16 cellular contexts compared by ENCODE assay signal in genomic region chr22:23244690-23245044, GRCh38.
DNase-seq lines count a peak whose midpoint lies in the region; ATAC-seq and FAIRE-seq lines count a peak whose summit lies in the region.
"Had no signal": no experiment of that assay in that cellular context is flagged by ENCODE, and none has a peak within 500 bp of the region (broad histone marks: within the 10 kb centered on the region; RNA-seq: fewer than 3 reads in every experiment).

No MANE protein-coding gene starts in this region.

- H3K27me3 ChIP-seq in BLaER1 treated with 17β-estradiol and CSF1 and Interleukin-3, amounts not matched to agents 10 nM and 100 nM: no peaks in the 10 kb centered on the region
- H3K27me3 ChIP-seq in HUES48 (ENCODE audit: control insufficient read depth, insufficient read depth, low read length): no peaks in the 10 kb centered on the region
- H3K27me3 ChIP-seq: vagina had no signal

- H3K9me3 ChIP-seq in BLaER1 treated with 17β-estradiol and CSF1 and Interleukin-3, amounts not matched to agents 10 nM and 100 nM (replicated peaks in 1 of 11): 0 out of 22 replicates have a peak, but pooled peaks cover 0 to under 1% (median 0%) of the 10 kb centered on the region in 11 experiments
- H3K9me3 ChIP-seq in HUES48 (ENCODE audit: control insufficient read depth, insufficient read depth, low read length): no peaks in the 10 kb centered on the region
- H3K9me3 ChIP-seq: vagina had no signal

- H3K4me1 Mint-ChIP-seq in activated naive CD8-positive, alpha-beta T cell treated with anti-CD3 and anti-CD28 coated beads, Interleukin-2, amount 10 ng/mL, durations not matched to agents 7 days and 5 days: peaks cover 43% of the 10 kb centered on the region
- H3K4me1 Mint-ChIP-seq in naive thymus-derived CD8-positive, alpha-beta T cell: peaks cover 46 to 94% (median 84%) of the 10 kb centered on the region in 4 donors

- H3K27ac Mint-ChIP-seq in activated naive CD8-positive, alpha-beta T cell treated with anti-CD3 and anti-CD28 coated beads, Interleukin-2, amount 10 ng/mL, durations not matched to agents 7 days and 5 days: peak overlapping the region; percentile 23
- H3K27ac Mint-ChIP-seq in naive thymus-derived CD8-positive, alpha-beta T cell: peak overlapping the region; percentile 30 to 99 (median 96)

- H3K36me3 Mint-ChIP-seq in activated naive CD8-positive, alpha-beta T cell treated with anti-CD3 and anti-CD28 coated beads, Interleukin-2, amount 10 ng/mL, durations not matched to agents 7 days and 5 days: peaks cover 6% of the 10 kb centered on the region
- H3K36me3 Mint-ChIP-seq in naive thymus-derived CD8-positive, alpha-beta T cell: peaks cover 0 to 2% (median 0%) of the 10 kb centered on the region in 3 donors

- no peak overlapping the region for H3K9ac ChIP-seq in BLaER1 treated with 17β-estradiol and CSF1 and Interleukin-3, amounts not matched to agents 10 nM and 100 nM
- no peak overlapping the region for H3K9ac ChIP-seq in HUES48 (ENCODE audit: low read depth, low read length)

- POLR2A ChIA-PET in activated naive CD8-positive, alpha-beta T cell treated with anti-CD3 and anti-CD28 coated beads, Interleukin-2, amount 10 ng/mL, durations not matched to agents 7 days and 5 days (lab: Charles Lee): no interaction called here
- POLR2A ChIA-PET in naive thymus-derived CD8-positive, alpha-beta T cell (lab: Charles Lee): interaction anchor here (0.5 kb wide), 1 partner anchor 99 kb away, joined by 3 read pairs; the partner anchor contains the start of gene RAB36

- no peak for ATAC-seq in activated naive CD8-positive, alpha-beta T cell treated with anti-CD3 and anti-CD28 coated beads, Interleukin-2, amount 10 ng/mL, durations not matched to agents 7 days and 5 days (ENCODE audit: low read depth)
- ATAC-seq in naive thymus-derived CD8-positive, alpha-beta T cell: no peak
- no peak for ATAC-seq in GM21447 (IDR thresholded peaks at IDR 0.05; ENCODE audit: unreplicated experiment)

- H3K9me3 Mint-ChIP-seq in activated naive CD8-positive, alpha-beta T cell treated with anti-CD3 and anti-CD28 coated beads, Interleukin-2, amount 10 ng/mL, durations not matched to agents 7 days and 5 days: no peaks in the 10 kb centered on the region
- H3K9me3 Mint-ChIP-seq in naive thymus-derived CD8-positive, alpha-beta T cell: no peaks in the 10 kb centered on the region
- H3K9me3 Mint-ChIP-seq: T-helper 2 cell treated with Interferon-gamma antibody and Interleukin-4, amounts not matched to agents 5 μg/mL and 100 μg/mL, for 36 hours had no signal

- no peak overlapping the region for H3K4me3 Mint-ChIP-seq in activated naive CD8-positive, alpha-beta T cell treated with anti-CD3 and anti-CD28 coated beads, Interleukin-2, amount 10 ng/mL, durations not matched to agents 7 days and 5 days
- peak overlapping the region in 6 of 10 donors; percentile 14 to 92 (median 71) for H3K4me3 Mint-ChIP-seq in naive thymus-derived CD8-positive, alpha-beta T cell
- H3K4me3 Mint-ChIP-seq: T-helper 2 cell treated with Interferon-gamma antibody and Interleukin-4, amounts not matched to agents 5 μg/mL and 100 μg/mL, for 36 hours had no signal

- H3K27me3 Mint-ChIP-seq in activated naive CD8-positive, alpha-beta T cell treated with anti-CD3 and anti-CD28 coated beads, Interleukin-2, amount 10 ng/mL, durations not matched to agents 7 days and 5 days: no peaks in the 10 kb centered on the region
- H3K27me3 Mint-ChIP-seq in naive thymus-derived CD8-positive, alpha-beta T cell: no peaks in the 10 kb centered on the region

- H3K4me3 ChIP-seq in BLaER1 treated with 17β-estradiol and CSF1 and Interleukin-3, amounts not matched to agents 10 nM and 100 nM: no peak overlapping the region
- H3K4me3 ChIP-seq in HUES48 (ENCODE audit: low read depth, low read length): no peak overlapping the region
- H3K4me3 ChIP-seq: vagina had no signal

- peaks cover 0 to 38% (median 8%) of the 10 kb centered on the region in 11 experiments; a peak in 14 of 22 replicates for H3K36me3 ChIP-seq in BLaER1 treated with 17β-estradiol and CSF1 and Interleukin-3, amounts not matched to agents 10 nM and 100 nM
- no peaks in the 10 kb centered on the region for H3K36me3 ChIP-seq in HUES48 (ENCODE audit: control insufficient read depth, insufficient read depth, low read length)
- H3K36me3 ChIP-seq: vagina had no signal

- peaks cover 74 to 100% (median 96%) of the 10 kb centered on the region in 11 experiments for H4K20me1 ChIP-seq in BLaER1 treated with 17β-estradiol and CSF1 and Interleukin-3, amounts not matched to agents 10 nM and 100 nM

- H3K4me1 ChIP-seq in BLaER1 treated with 17β-estradiol and CSF1 and Interleukin-3, amounts not matched to agents 10 nM and 100 nM: peaks cover 49 to 100% (median 94%) of the 10 kb centered on the region in 10 experiments
- H3K4me1 ChIP-seq in HUES48 (ENCODE audit: control insufficient read depth, insufficient read depth, low read length): peaks cover 64% of the 10 kb centered on the region

- peak overlapping the region in 8 of 11 experiments; percentile 10 to 73 (median 66); a peak in 9 of 22 replicates for H3K4me2 ChIP-seq in BLaER1 treated with 17β-estradiol and CSF1 and Interleukin-3, amounts not matched to agents 10 nM and 100 nM

- DNase-seq in activated naive CD8-positive, alpha-beta T cell treated with anti-CD3 and anti-CD28 coated beads, Interleukin-2, amount 10 ng/mL, durations not matched to agents 7 days and 5 days: no peak
- no peak for DNase-seq in naive thymus-derived CD8-positive, alpha-beta T cell
- DNase-seq in GM19239 (ENCODE audit: insufficient read length, low spot score): no peak
- no peak for DNase-seq in central memory CD4-positive, alpha-beta T cell
- no peak for DNase-seq in GDM1 (lab: John Stamatoyannopoulos, UW)
- DNase-seq: AML-193; effector CD4-positive, alpha-beta T cell; foreskin melanocyte; midbrain; NCI-H187 treated with DMSO at 0.1 percent for 48 hours; NCI-H526 had no signal

- H3K27ac ChIP-seq in BLaER1 treated with 17β-estradiol and CSF1 and Interleukin-3, amounts not matched to agents 10 nM and 100 nM: peak overlapping the region in 2 of 11 experiments; percentile 24 to 28; a peak in 2 of 22 replicates
- H3K27ac ChIP-seq in HUES48 (ENCODE audit: low read depth, low read length): peak overlapping the region; percentile 99
- H3K27ac ChIP-seq: vagina had no signal

- no peak for FAIRE-seq in GM19239 (lab: Jason Lieb, UNC)
